In the genomic region with DNA sequence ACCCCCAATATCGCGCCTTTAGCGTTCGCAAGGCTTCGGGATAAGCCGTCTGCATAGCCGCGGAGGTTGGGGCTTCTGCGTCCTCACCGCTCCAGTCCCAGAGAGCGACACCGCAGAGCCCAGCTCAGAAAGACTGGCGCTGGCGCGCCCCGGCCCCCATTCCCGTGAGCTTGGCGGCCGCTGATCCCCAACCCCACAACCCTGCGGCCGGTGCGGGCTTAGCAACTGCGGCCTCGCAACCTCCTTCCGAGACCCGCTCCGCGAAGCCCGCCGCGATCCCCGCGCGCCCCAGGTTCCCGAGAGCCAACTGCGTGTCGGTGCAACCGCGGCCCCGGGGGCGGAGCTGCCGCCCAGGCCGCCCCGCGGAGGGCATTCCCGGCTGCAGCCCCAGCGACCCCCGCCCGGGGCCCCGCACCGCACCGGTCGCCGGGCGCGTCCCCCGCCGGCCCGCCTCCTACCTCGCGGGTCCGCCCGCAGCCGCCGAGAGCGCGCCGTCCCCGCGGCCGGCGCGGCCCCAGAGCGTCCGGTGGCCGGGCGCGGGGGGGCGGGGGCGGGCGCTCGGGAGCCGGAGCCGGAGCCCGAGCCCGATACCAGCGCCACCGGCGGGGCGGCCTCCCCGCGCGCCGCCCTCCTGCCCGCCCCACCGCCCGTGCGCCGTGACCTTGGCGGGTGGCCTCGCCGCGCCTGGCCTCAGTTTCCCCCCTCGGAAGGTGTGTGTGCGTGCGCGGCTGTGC, we compare ENCODE assay signal across 7 cellular contexts.
DNase-seq lines count a peak whose midpoint lies in the region; ATAC-seq and TF ChIP-seq lines count a peak whose summit lies in the region.

No MANE protein-coding gene starts in this region.

- H3K27ac Mint-ChIP-seq in activated naive CD4-positive, alpha-beta T cell treated with anti-CD3 and anti-CD28 coated beads, Interleukin-2, amount 50 U/mL, for 72 hours = peak overlapping the region in 1 of 2 donors; percentile 90

- H3K9me2 ChIP-seq in hepatocyte (replicated peaks; ENCODE audit: insufficient read depth) = no peaks in the 10 kb centered on the region

- H3K4me2 ChIP-seq in hepatocyte (peak overlapping the region; percentile 99), skeletal muscle satellite cell (ENCODE audit: low read length) (peak overlapping the region; percentile 91)

- H3K4me1 ChIP-seq in hepatocyte (ENCODE audit: insufficient read depth) (peaks cover 8% of the 10 kb centered on the region), skeletal muscle satellite cell (ENCODE audit: control insufficient read depth, insufficient read depth, low read length) (peaks cover 7% of the 10 kb centered on the region)

- H3K79me2 ChIP-seq in hepatocyte = no peaks in the 10 kb centered on the region

- peak overlapping the region; percentile 87 for H3K27ac ChIP-seq in hepatocyte

- peak overlapping the region; percentile 55 for H3K9ac ChIP-seq in skeletal muscle satellite cell (ENCODE audit: low read depth, low read length)

- no peaks in the 10 kb centered on the region for H3K36me3 ChIP-seq in hepatocyte (replicated peaks; ENCODE audit: insufficient read depth, low read depth)
- H3K36me3 ChIP-seq in skeletal muscle satellite cell (ENCODE audit: insufficient read depth, low read length) = no peaks in the 10 kb centered on the region

- peak overlapping the region; percentile 83 for H2AFZ ChIP-seq in hepatocyte

- DNase-seq in GM12864 (ENCODE audit: low read depth) (no peak), hepatocyte (ENCODE audit: low spot score) (peak; percentile 66), UCSD-AML1 (lab: John Stamatoyannopoulos, UW; ENCODE audit: unreplicated experiment) (no peak), ureter (ENCODE audit: low spot score) (no peak)
- peak in 1 of 2 donors; percentile 38 for DNase-seq in activated naive CD4-positive, alpha-beta T cell treated with anti-CD3 and anti-CD28 coated beads, Interleukin-2, amount 50 U/mL, for 72 hours (ENCODE audit: low spot score in 2 of 2)

- H3K36me3 Mint-ChIP-seq in activated naive CD4-positive, alpha-beta T cell treated with anti-CD3 and anti-CD28 coated beads, Interleukin-2, amount 50 U/mL, for 72 hours = no peaks in the 10 kb centered on the region

- H3K9me3 Mint-ChIP-seq in activated naive CD4-positive, alpha-beta T cell treated with anti-CD3 and anti-CD28 coated beads, Interleukin-2, amount 50 U/mL, for 72 hours = no peaks in the 10 kb centered on the region

- peak; percentile 20 for ATAC-seq in HG03439 (IDR thresholded peaks at IDR 0.05; ENCODE audit: unreplicated experiment)
- ATAC-seq in activated naive CD4-positive, alpha-beta T cell treated with anti-CD3 and anti-CD28 coated beads, Interleukin-2, amount 50 U/mL, for 72 hours = peak; percentile 8 to 17

- 3% methylated on average over 15 of the region's 107 CpGs for WGBS in hepatocyte (ENCODE audit: low lambda C conversion rate, missing lambda C conversion rate)

- H3K4me3 ChIP-seq in GM12864 (ENCODE audit: low read depth, low read length) (peak overlapping the region; percentile 55), hepatocyte (peak overlapping the region; percentile 60), skeletal muscle satellite cell (ENCODE audit: low read length) (peak overlapping the region; percentile 73)

- TF ChIP-seq CTCF in GM12864 (IDR thresholded peaks at IDR 0.05; ENCODE audit: low read depth, low read length, missing control alignments) (no peak), hepatocyte (IDR thresholded peaks at IDR 0.05; ENCODE audit: poor library complexity) (no peak)

- no peaks in the 10 kb centered on the region for H4K20me1 ChIP-seq in hepatocyte (ENCODE audit: insufficient read depth, poor library complexity, severe bottlenecking)

- H3K9me3 ChIP-seq in hepatocyte (ENCODE audit: low read depth) (no peaks in the 10 kb centered on the region), skeletal muscle satellite cell (replicated peaks; ENCODE audit: low read length) (no peaks in the 10 kb centered on the region)

- H3K27me3 ChIP-seq in hepatocyte (no peaks in the 10 kb centered on the region), skeletal muscle satellite cell (ENCODE audit: control insufficient read depth, insufficient read depth, low read length) (peaks cover 29% of the 10 kb centered on the region)
